ENCODE assay signal across 29 cellular contexts in genomic region chr1:116388122-116388521, GRCh38. TPM values are rescaled to one million over a fixed set of nuclear protein-coding genes. Genes with fewer than 3 reads are reported as not detected.
A peak's percentile ranks its signal among the peaks of the same experiment; 100 is the strongest.
DNase-seq lines count a peak whose midpoint lies in the region; ATAC-seq and TF ChIP-seq lines count a peak whose summit lies in the region.
"Had no signal": no experiment of that assay in that cellular context is flagged by ENCODE, and none has a peak within 500 bp of the region (broad histone marks: within the 10 kb centered on the region; RNA-seq: fewer than 3 reads in every experiment).

No MANE protein-coding gene starts in this region.

- H3K4me1 ChIP-seq in cardiac muscle cell (ENCODE audit: low read depth), result peaks cover 42% of the 10 kb centered on the region
- H3K4me1 ChIP-seq in heart right ventricle, result peaks cover 0 to 38% (median 22%) of the 10 kb centered on the region in 9 donors

- no peak for TF ChIP-seq CTCF in cardiac muscle cell (IDR thresholded peaks at IDR 0.05; ENCODE audit: low read depth, low read length)
- no peak for TF ChIP-seq CTCF in heart right ventricle (IDR thresholded peaks at IDR 0.05)

- H3K9me3 Mint-ChIP-seq in activated naive CD8-positive, alpha-beta T cell (ENCODE audit: low read depth), result no peaks in the 10 kb centered on the region
- H3K9me3 Mint-ChIP-seq: neural crest cell had no signal

- peak overlapping the region; percentile 37 for H3K27ac Mint-ChIP-seq in activated naive CD8-positive, alpha-beta T cell

- H3K4me3 Mint-ChIP-seq in activated naive CD8-positive, alpha-beta T cell, result no peak overlapping the region
- H3K4me3 Mint-ChIP-seq: neural crest cell had no signal

- DNase-seq in cardiac muscle cell (ENCODE audit: low read depth in 1 of 2, low spot score in 1 of 2) (no peak), heart right ventricle (no peak), SK-N-MC (ENCODE audit: low read depth, low spot score) (no peak), left colon (no peak), NCI-H524 treated with DMSO at 0.1 percent for 48 hours (lab: John Stamatoyannopoulos, UW) (no peak)
- DNase-seq: activated CD8-positive, alpha-beta memory T cell treated with anti-CD3 and anti-CD28 coated beads, Interleukin-2, amount 50 U/mL, for 48 hours; adrenal gland; DMS79 treated with DMSO at 0.1 percent for 48 hours; dorsolateral prefrontal cortex; gastrocnemius medialis; GF-D8; HCEC 1CT; left cardiac atrium; NCI-H146; NCI-H345; NCI-H748 treated with DMSO at 0.1 percent for 48 hours; pancreas; Right ventricle myocardium superior; stimulated activated naive CD4-positive, alpha-beta T cell treated with Interleukin-2 at 50 U/mL for 16 hours; T1000; testis; WERI-Rb-1 had no signal

- peaks cover 20% of the 10 kb centered on the region for H3K36me3 Mint-ChIP-seq in activated naive CD8-positive, alpha-beta T cell

- H3K27ac ChIP-seq in cardiac muscle cell, result peak overlapping the region; percentile 95
- no peak overlapping the region for H3K27ac ChIP-seq in heart right ventricle
- H3K27ac ChIP-seq in SK-N-MC, result peak overlapping the region; percentile 69; the same call in 1 of the 2 replicates
- H3K27ac ChIP-seq: adrenal gland; BLaER1 treated with 17β-estradiol and CSF1 and Interleukin-3, amounts not matched to agents 10 nM and 100 nM; hepatocyte; testis; WERI-Rb-1 had no signal

- no peaks in the 10 kb centered on the region for H3K27me3 ChIP-seq in cardiac muscle cell
- no peaks in the 10 kb centered on the region for H3K27me3 ChIP-seq in heart right ventricle
- H3K27me3 ChIP-seq: adrenal gland; BLaER1 treated with 17β-estradiol and CSF1 and Interleukin-3, amounts not matched to agents 10 nM and 100 nM; dorsolateral prefrontal cortex; gastrocnemius medialis; hepatocyte; pancreas; testis had no signal

- H3K9me3 ChIP-seq in cardiac muscle cell (ENCODE audit: low read depth), result no peaks in the 10 kb centered on the region
- H3K9me3 ChIP-seq in heart right ventricle, result no peaks in the 10 kb centered on the region
- no peaks in the 10 kb centered on the region for H3K9me3 ChIP-seq in SK-N-MC (ENCODE audit: low read depth, low read length)
- H3K9me3 ChIP-seq: adrenal gland; BLaER1 treated with 17β-estradiol and CSF1 and Interleukin-3, amounts not matched to agents 10 nM and 100 nM; gastrocnemius medialis; pancreas; testis had no signal

- intact Hi-C loops in heart right ventricle (cut with DNase I), result loop anchor here in 1 of 10 donors (10.0 kb wide), 1 partner anchor 233 kb away; no protein-coding TSS in a partner anchor
- intact Hi-C loops in left colon (cut with DNase I, micrococcal nuclease), result no loop called here

- no peak overlapping the region for H3K9ac ChIP-seq in SK-N-MC (ENCODE audit: insufficient read length)
- H3K9ac ChIP-seq: BLaER1 treated with 17β-estradiol and CSF1 and Interleukin-3, amounts not matched to agents 10 nM and 100 nM had no signal

- no peaks in the 10 kb centered on the region for H3K27me3 Mint-ChIP-seq in activated naive CD8-positive, alpha-beta T cell

- peaks cover 79% of the 10 kb centered on the region for H3K4me1 Mint-ChIP-seq in activated naive CD8-positive, alpha-beta T cell (ENCODE audit: low read depth)
- H3K4me1 Mint-ChIP-seq: neural crest cell had no signal

- H3K36me3 ChIP-seq in cardiac muscle cell (peaks cover 96% of the 10 kb centered on the region), heart right ventricle (peaks cover 0 to 94% (median 75%) of the 10 kb centered on the region in 9 donors), SK-N-MC (ENCODE audit: insufficient read depth, low read length) (peaks cover 99% of the 10 kb centered on the region)

- H3K4me3 ChIP-seq in cardiac muscle cell (no peak overlapping the region), heart right ventricle (no peak overlapping the region), SK-N-MC (no peak overlapping the region)
- H3K4me3 ChIP-seq: adrenal gland; BLaER1 treated with 17β-estradiol and CSF1 and Interleukin-3, amounts not matched to agents 10 nM and 100 nM; dorsolateral prefrontal cortex; gastrocnemius medialis; hepatocyte; pancreas; testis had no signal

- 89 to 93% methylated on average over 3 of the region's 3 CpGs for WGBS in heart right ventricle, 2 donors

- ATAC-seq in heart right ventricle (no peak), left colon (peak; percentile 31), HG02884 (IDR thresholded peaks at IDR 0.05; ENCODE audit: unreplicated experiment) (no peak), HG02763 (IDR thresholded peaks at IDR 0.05; ENCODE audit: unreplicated experiment) (no peak)
- ATAC-seq: gastrocnemius medialis, left cardiac atrium, Panc1 had no signal

RNA-seq across cellular contexts. Expression of gene ATP1A1, which starts 15.1 kb away (rescaled TPM):
- 754 and 1,350 TPM in 2 replicates for total RNA-seq in cardiac muscle cell
- polyA plus RNA-seq in cardiac muscle cell, result 665 and 1,094 TPM in 2 replicates
- 100 to 1,000 TPM; 153 to 403 (median 203) TPM for total RNA-seq in heart right ventricle
- 100 to 1,000 TPM in 1 of 2 donors, 10 to 100 TPM in 1; 73.6 to 624 TPM for polyA plus RNA-seq in heart right ventricle
- 1,000 to 10,000 TPM; 1,822 to 3,252 TPM for total RNA-seq in left colon

Comparison
In these comparisons a context has a peak if more than half of its experiments do, and no peak if none do; other contexts are left out.
1. H3K27ac ChIP-seq: peak in cardiac muscle cell (single experiment) and SK-N-MC (single experiment); none in heart right ventricle (0 of 10).